In the genomic region with DNA sequence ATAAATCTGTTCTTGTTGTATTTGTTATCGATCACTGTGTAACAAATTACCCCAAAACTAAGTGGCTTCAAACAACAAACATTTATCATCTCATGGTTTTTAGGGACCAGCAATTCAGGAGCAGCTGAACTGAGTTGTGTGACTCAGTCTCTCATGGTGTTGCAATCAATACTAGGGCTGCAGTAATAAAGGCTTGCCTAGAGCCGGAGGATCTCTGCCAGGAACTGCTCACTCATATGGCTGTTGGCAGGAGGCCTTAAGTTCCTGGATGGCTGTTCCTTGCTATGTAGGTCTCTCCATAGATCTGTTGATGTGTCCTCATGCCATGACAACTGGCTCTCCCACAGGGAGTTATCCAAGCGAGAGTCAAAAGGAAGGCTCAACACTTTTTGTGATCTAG, we compare ENCODE assay signal across 11 cellular contexts. TPM values are rescaled to one million over a fixed set of nuclear protein-coding genes. Genes with fewer than 3 reads are reported as not detected.
DNase-seq lines count a peak whose midpoint lies in the region; ATAC-seq and TF ChIP-seq lines count a peak whose summit lies in the region.
"Had no signal": no experiment of that assay in that cellular context is flagged by ENCODE, and none has a peak within 500 bp of the region (broad histone marks: within the 10 kb centered on the region; RNA-seq: fewer than 3 reads in every experiment).

No MANE protein-coding gene starts in this region.

- no peak for TF ChIP-seq CTCF in body of pancreas (IDR thresholded peaks at IDR 0.05)
- no peak for TF ChIP-seq CTCF in left lung (IDR thresholded peaks at IDR 0.05)

- no peak overlapping the region for H3K4me3 ChIP-seq in body of pancreas
- H3K4me3 ChIP-seq in left lung = no peak overlapping the region
- H3K4me3 ChIP-seq: heart right ventricle had no signal

- peaks cover 9% of the 10 kb centered on the region for H3K36me3 Mint-ChIP-seq in activated CD4-positive, alpha-beta memory T cell treated with anti-CD3 and anti-CD28 coated beads, Interleukin-2, amount 10 ng/mL, durations not matched to agents 7 days and 5 days (ENCODE audit: low read depth)

- H3K27ac ChIP-seq in body of pancreas (no peak overlapping the region), left lung (peak overlapping the region; percentile 54 to 62)

- intact Hi-C loops in body of pancreas (cut with DNase I) (no loop called here), left lung (cut with DNase I) (no loop called here)

- CTCF ChIA-PET in activated CD4-positive, alpha-beta memory T cell treated with anti-CD3 and anti-CD28 coated beads, Interleukin-2, amount 10 ng/mL, durations not matched to agents 7 days and 5 days (lab: Charles Lee) = no interaction called here

- 69 to 77% methylated on average over 3 of the region's 3 CpGs for WGBS in body of pancreas, 2 donors

- no peaks in the 10 kb centered on the region for H3K9me3 Mint-ChIP-seq in activated CD4-positive, alpha-beta memory T cell treated with anti-CD3 and anti-CD28 coated beads, Interleukin-2, amount 10 ng/mL, durations not matched to agents 7 days and 5 days
- H3K9me3 Mint-ChIP-seq: activated naive CD4-positive, alpha-beta T cell treated with anti-CD3 and anti-CD28 coated beads, Interleukin-2, amount 50 U/mL, for 72 hours had no signal

- DNase-seq in AG20443 (ENCODE audit: low spot score) (peak; percentile 90), LoVo (ENCODE audit: low spot score) (peak; percentile 70), body of pancreas (peak in 3 of 4 donors; percentile 39 to 61 (median 59)), left lung (peak in 1 of 2 donors; percentile 80), cortex of kidney (lab: John Stamatoyannopoulos, UW) (no peak), NCI-H1417 treated with DMSO at 0.1 percent for 48 hours (lab: John Stamatoyannopoulos, UW) (no peak)
- no peak for DNase-seq in activated CD4-positive, alpha-beta memory T cell treated with anti-CD3 and anti-CD28 coated beads, Interleukin-2, amount 10 ng/mL, durations not matched to agents 7 days and 5 days
- DNase-seq: heart right ventricle, NCI-H2081 had no signal

- no peaks in the 10 kb centered on the region for H3K27me3 ChIP-seq in body of pancreas
- no peaks in the 10 kb centered on the region for H3K27me3 ChIP-seq in left lung
- H3K27me3 ChIP-seq: heart right ventricle had no signal

- H3K9me3 ChIP-seq in body of pancreas (no peaks in the 10 kb centered on the region), left lung (no peaks in the 10 kb centered on the region)
- H3K9me3 ChIP-seq: heart right ventricle had no signal

- H3K4me3 Mint-ChIP-seq in activated CD4-positive, alpha-beta memory T cell treated with anti-CD3 and anti-CD28 coated beads, Interleukin-2, amount 10 ng/mL, durations not matched to agents 7 days and 5 days = no peak overlapping the region

- POLR2A ChIA-PET in activated CD4-positive, alpha-beta memory T cell treated with anti-CD3 and anti-CD28 coated beads, Interleukin-2, amount 10 ng/mL, durations not matched to agents 7 days and 5 days (lab: Charles Lee) = no interaction called here

- no peak for ATAC-seq in body of pancreas
- peak; percentile 52 for ATAC-seq in left lung
- ATAC-seq in GM19035 (IDR thresholded peaks at IDR 0.05; ENCODE audit: unreplicated experiment) = no peak
- ATAC-seq: activated naive CD4-positive, alpha-beta T cell treated with anti-CD3 and anti-CD28 coated beads, Interleukin-2, amount 50 U/mL, for 72 hours had no signal

- TF ChIP-seq POLR2A in body of pancreas (IDR thresholded peaks at IDR 0.05) = no peak

- H3K27me3 Mint-ChIP-seq in activated CD4-positive, alpha-beta memory T cell treated with anti-CD3 and anti-CD28 coated beads, Interleukin-2, amount 10 ng/mL, durations not matched to agents 7 days and 5 days = peaks cover 2% of the 10 kb centered on the region

- H3K36me3 ChIP-seq in body of pancreas (replicated peaks in 1 of 2; ENCODE audit: insufficient read depth in 1 of 2, low read depth in 2 of 2) = no peaks in the 10 kb centered on the region
- no peaks in the 10 kb centered on the region for H3K36me3 ChIP-seq in left lung

- H3K27ac Mint-ChIP-seq in activated CD4-positive, alpha-beta memory T cell treated with anti-CD3 and anti-CD28 coated beads, Interleukin-2, amount 10 ng/mL, durations not matched to agents 7 days and 5 days = no peak overlapping the region

- peaks cover 43% of the 10 kb centered on the region for H3K4me1 ChIP-seq in body of pancreas
- H3K4me1 ChIP-seq in left lung = peaks cover 6 to 58% of the 10 kb centered on the region in 2 donors

- H3K4me1 Mint-ChIP-seq in activated CD4-positive, alpha-beta memory T cell treated with anti-CD3 and anti-CD28 coated beads, Interleukin-2, amount 10 ng/mL, durations not matched to agents 7 days and 5 days = peaks cover 30% of the 10 kb centered on the region

RNA-seq across cellular contexts. Expression of a gene that starts 3.8 kb away (rescaled TPM):
- total RNA-seq in body of pancreas (10 to 100 TPM; 37.2 to 66.7 TPM), left lung (10 to 100 TPM; 68.5 to 94.0 TPM)
- 10 to 100 TPM; 78.3 to 80.8 TPM for total RNA-seq in activated CD4-positive, alpha-beta memory T cell treated with anti-CD3 and anti-CD28 coated beads, Interleukin-2, amount 10 ng/mL, durations not matched to agents 7 days and 5 days

RNA-seq across cellular contexts. Expression of a gene that starts 7.9 kb away (rescaled TPM):
- total RNA-seq in body of pancreas (10 to 100 TPM; 30.9 to 42.5 TPM), left lung (10 to 100 TPM; 59.6 to 70.6 TPM)
- 100 to 1,000 TPM; 256 to 270 TPM for total RNA-seq in activated CD4-positive, alpha-beta memory T cell treated with anti-CD3 and anti-CD28 coated beads, Interleukin-2, amount 10 ng/mL, durations not matched to agents 7 days and 5 days

RNA-seq across cellular contexts. Expression of a gene that starts 26.7 kb away (rescaled TPM):
- 10 to 100 TPM in 1 of 2 donors, 1 to 10 TPM in 1; 5.6 to 11.4 TPM for total RNA-seq in body of pancreas
- total RNA-seq in left lung = 10 to 100 TPM in 1 of 2 donors, 1 to 10 TPM in 1; 9.9 to 12.7 TPM
- 10 to 100 TPM; 21.0 to 25.1 TPM for total RNA-seq in activated CD4-positive, alpha-beta memory T cell treated with anti-CD3 and anti-CD28 coated beads, Interleukin-2, amount 10 ng/mL, durations not matched to agents 7 days and 5 days

Comparison
In these comparisons a context has a peak if more than half of its experiments do, and no peak if none do; other contexts are left out.
1. DNase-seq: peak in AG20443 (single experiment), LoVo (single experiment) and body of pancreas (3 of 4); none in cortex of kidney (single experiment), activated CD4-positive, alpha-beta memory T cell treated with anti-CD3 and anti-CD28 coated beads, Interleukin-2, amount 10 ng/mL, durations not matched to agents 7 days and 5 days (single experiment) and NCI-H1417 treated with DMSO at 0.1 percent for 48 hours (single experiment).
2. H3K27ac ChIP-seq: peak in left lung (2 of 2); none in body of pancreas (0 of 4).